1 cellular context compared by ENCODE assay signal in the genomic region with DNA sequence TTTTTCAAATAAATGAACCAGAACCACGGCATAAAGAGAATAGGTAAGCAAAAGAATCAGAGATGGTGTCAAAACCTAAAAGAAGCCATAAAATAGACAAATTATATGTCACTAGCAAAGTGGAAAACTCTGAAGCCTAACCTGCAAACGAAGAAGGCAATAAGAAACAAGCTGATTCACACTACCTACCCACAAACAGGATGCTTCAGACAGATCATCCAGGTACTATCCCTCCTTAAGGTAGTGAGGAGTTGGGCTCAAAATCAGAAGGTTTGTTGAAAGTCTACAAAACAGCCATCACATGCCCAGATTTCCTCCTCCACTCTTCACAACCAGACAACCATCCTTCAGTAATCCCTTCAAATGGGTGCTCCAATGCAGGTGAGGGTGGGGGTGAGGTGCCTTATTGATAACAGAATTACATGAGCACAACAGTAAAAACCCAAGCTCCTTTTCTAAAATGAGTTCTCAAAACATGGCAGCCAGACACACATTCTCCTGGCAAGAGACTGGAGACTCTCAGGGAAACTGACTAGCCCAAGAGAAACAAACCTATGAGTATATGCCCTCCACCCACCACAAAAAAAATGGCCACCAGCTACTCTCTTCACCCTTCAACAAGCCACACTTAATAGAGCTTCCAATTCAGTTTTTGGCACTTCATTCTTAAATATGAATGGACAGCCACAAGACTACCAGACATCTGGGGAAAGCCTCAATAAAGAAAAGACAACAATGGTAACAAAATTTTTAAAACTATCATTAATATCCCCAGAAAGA.
TF ChIP-seq lines count a peak whose summit lies in the region.

No MANE protein-coding gene starts in this region.

TF ChIP-seq in K562, 482 proteins besides CTCF, POLR2A, EP300 and RAD21:
- TF ChIP-seq HMG20B (CRISPR knock-in tag; IDR thresholded peaks at IDR 0.05) (no peak), SP2 (IDR thresholded peaks at IDR 0.05; ENCODE audit: extremely low read depth, low read depth, low read length, poor library complexity, severe bottlenecking) (no peak), CGGBP1 (CRISPR knock-in tag; IDR thresholded peaks at IDR 0.05) (no peak), THAP12 (CRISPR knock-in tag; IDR thresholded peaks at IDR 0.05) (no peak), EP400 (IDR thresholded peaks at IDR 0.05) (no peak), SREBF2 (CRISPR knock-in tag; IDR thresholded peaks at IDR 0.05) (no peak), HDGF (IDR thresholded peaks at IDR 0.05) (no peak), GTF2B (IDR thresholded peaks at IDR 0.05; ENCODE audit: extremely low read depth, insufficient read length) (no peak), TCFL5 (CRISPR knock-in tag; conservative IDR thresholded peaks at IDR 0.05) (no peak), TAF1 (IDR thresholded peaks at IDR 0.05; ENCODE audit: control insufficient read depth, extremely low read depth, insufficient read depth, low read length, severe bottlenecking) (no peak), BRF1 (IDR thresholded peaks at IDR 0.05; ENCODE audit: borderline replicate concordance, extremely low read depth, insufficient read length) (no peak), ETV5 (CRISPR knock-in tag; IDR thresholded peaks at IDR 0.05; ENCODE audit: low read depth) (no peak), SMARCC2 (IDR thresholded peaks at IDR 0.05; ENCODE audit: low read depth) (no peak), CREB3L1 (IDR thresholded peaks at IDR 0.05; ENCODE audit: borderline replicate concordance, low read depth) (no peak), CREB5 (CRISPR knock-in tag; IDR thresholded peaks at IDR 0.05) (no peak), ZNF696 (CRISPR knock-in tag; conservative IDR thresholded peaks at IDR 0.05) (no peak), EHMT2 (IDR thresholded peaks at IDR 0.05) (no peak)
- TF ChIP-seq, protein P1, sequence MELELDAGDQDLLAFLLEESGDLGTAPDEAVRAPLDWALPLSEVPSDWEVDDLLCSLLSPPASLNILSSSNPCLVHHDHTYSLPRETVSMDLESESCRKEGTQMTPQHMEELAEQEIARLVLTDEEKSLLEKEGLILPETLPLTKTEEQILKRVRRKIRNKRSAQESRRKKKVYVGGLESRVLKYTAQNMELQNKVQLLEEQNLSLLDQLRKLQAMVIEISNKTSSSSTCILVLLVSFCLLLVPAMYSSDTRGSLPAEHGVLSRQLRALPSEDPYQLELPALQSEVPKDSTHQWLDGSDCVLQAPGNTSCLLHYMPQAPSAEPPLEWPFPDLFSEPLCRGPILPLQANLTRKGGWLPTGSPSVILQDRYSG (tag; conservative IDR thresholded peaks at IDR 0.05; ENCODE audit: low read depth): no peak
